ENCODE assay signal across 25 cellular contexts in genomic region chr4:116500225-116500624, GRCh38.
"Had no signal": no experiment of that assay in that cellular context is flagged by ENCODE, and none has a peak within 500 bp of the region (broad histone marks: within the 10 kb centered on the region; RNA-seq: fewer than 3 reads in every experiment).

No MANE protein-coding gene starts in this region.

- ATAC-seq: stimulated activated effector memory CD8-positive, alpha-beta T cell treated with anti-CD3 and anti-CD28 coated beads, Interleukin-12 subunit alpha, Interleukin-12 subunit beta, amount 100 ng/mL, for 72 hours; stimulated activated memory B cell treated with anti-CD40 and anti-IgM and Interleukin-4, amounts not matched to agents 10 μg/mL and 1 μg/mL and 100 μg/mL, for 72 hours; stimulated activated naive B cell treated with anti-CD40 and anti-IgM and Interleukin-4, amounts not matched to agents 10 μg/mL and 1 μg/mL and 100 μg/mL, for 72 hours; stimulated activated naive CD8-positive, alpha-beta T cell treated with anti-CD3 and anti-CD28 coated beads, Interleukin-15, amount 100 ng/mL, for 72 hours; stimulated activated naive CD8-positive, alpha-beta T cell treated with anti-CD3 and anti-CD28 coated beads, Interleukin-15, Interleukin-2, amounts not matched to agents 100 U/mL and 50 U/mL, for 24 hours; upper lobe of right lung had no signal

- H3K36me3 ChIP-seq: stomach, suprapubic skin, thoracic aorta, thyroid gland, tibial artery, tibial nerve, transverse colon, upper lobe of left lung, upper lobe of right lung, uterus, vagina had no signal

- H3K4me3 ChIP-seq: stomach, suprapubic skin, testis, thoracic aorta, thyroid gland, tibial artery, tibial nerve, transverse colon, upper lobe of left lung, upper lobe of right lung, uterus, vagina had no signal

- H3K27me3 ChIP-seq: stomach, suprapubic skin, testis, thyroid gland, tibial artery, tibial nerve, transverse colon, upper lobe of left lung, upper lobe of right lung, uterus, vagina had no signal

- H3K27ac ChIP-seq: stomach, suprapubic skin, testis, thoracic aorta, thyroid gland, tibial artery, tibial nerve, transverse colon, upper lobe of left lung, upper lobe of right lung, uterus, vagina had no signal

- H3K9me3 ChIP-seq: stomach, suprapubic skin, testis, thoracic aorta, thyroid gland, tibial artery, tibial nerve, transverse colon, upper lobe of left lung, upper lobe of right lung, uterus, vagina had no signal

- H3K4me1 ChIP-seq: stomach, suprapubic skin, testis, thyroid gland, tibial artery, tibial nerve, transverse colon, upper lobe of left lung, upper lobe of right lung, uterus, vagina had no signal

- DNase-seq: stimulated activated CD4-positive, alpha-beta T cell treated with anti-CD3 and anti-CD28 coated beads, Interleukin-2, amount 100 ng/mL, for 48 hours; stimulated activated CD4-positive, alpha-beta T cell treated with anti-CD3 and anti-CD28 coated beads, Interleukin-4, amount 100 ng/mL, for 1 hour; stimulated activated CD4-positive, alpha-beta T cell treated with anti-CD3 and anti-CD28 coated beads, Interleukin-4, amount 100 ng/mL, for 24 hours; stimulated activated CD8-positive, alpha-beta memory T cell treated with anti-CD3 and anti-CD28 coated beads, Interleukin-4, amount 100 ng/mL, for 48 hours; stimulated activated naive B cell treated with anti-CD40 and anti-IgM and Interleukin-4, amounts not matched to agents 10 μg/mL and 1 μg/mL and 100 μg/mL, for 72 hours; stimulated activated naive CD4-positive, alpha-beta T cell; stimulated activated naive CD4-positive, alpha-beta T cell treated with Interleukin-2 at 50 U/mL for 16 hours; stimulated activated naive CD8-positive, alpha-beta T cell treated with anti-CD3 and anti-CD28 coated beads, Interleukin-15, amount 100 ng/mL, for 72 hours; stimulated activated naive CD8-positive, alpha-beta T cell treated with anti-CD3 and anti-CD28 coated beads, Interleukin-15, Interleukin-2, amounts not matched to agents 100 U/mL and 50 U/mL, for 24 hours; stomach; substantia nigra; testis; thyroid gland; tibial artery; transverse colon; trophoblast cell; upper lobe of left lung; upper lobe of right lung; uterus had no signal
